In genomic region chr10:49184642-49185111, GRCh38 we compare ENCODE assay signal across 15 cellular contexts. TPM values are rescaled to one million over a fixed set of nuclear protein-coding genes. Genes with fewer than 3 reads are reported as not detected.
DNase-seq lines count a peak whose midpoint lies in the region; ATAC-seq and TF ChIP-seq lines count a peak whose summit lies in the region.
"Had no signal": no experiment of that assay in that cellular context is flagged by ENCODE, and none has a peak within 500 bp of the region (broad histone marks: within the 10 kb centered on the region; RNA-seq: fewer than 3 reads in every experiment).

No MANE protein-coding gene starts in this region.

- H3K36me3 Mint-ChIP-seq in activated T-helper 2 cell treated with anti-CD3 and anti-CD28 coated beads, Interferon-gamma antibody, Interleukin-2, Interleukin-4, amounts not matched to agents 10 μg/mL and 5 μg/mL and 100 μg/mL, durations not matched to agents 14 hours and 24 hours and 36 hours (ENCODE audit: low read depth): peaks cover 66% of the 10 kb centered on the region
- peaks cover 89% of the 10 kb centered on the region for H3K36me3 Mint-ChIP-seq in stimulated activated effector memory CD8-positive, alpha-beta T cell treated with anti-CD3 and anti-CD28 coated beads, Interleukin-12 subunit alpha, Interleukin-12 subunit beta, amount 100 ng/mL, for 72 hours

- H3K4me1 ChIP-seq in BE2C: 0 out of 2 replicates have a peak, but pooled peaks cover 3% of the 10 kb centered on the region
- H3K4me1 ChIP-seq in smooth muscle cell (ENCODE audit: low read depth): no peaks in the 10 kb centered on the region

- H3F3A ChIP-seq in smooth muscle cell (ENCODE audit: low read depth): no peaks in the 10 kb centered on the region

- H3K27ac ChIP-seq in smooth muscle cell (ENCODE audit: low read depth) (no peak overlapping the region), RWPE1 (no peak overlapping the region)
- H3K27ac ChIP-seq: HL-60 had no signal

- no peak overlapping the region for H3K4me2 ChIP-seq in smooth muscle cell

- H3K4me3 Mint-ChIP-seq in activated T-helper 2 cell treated with anti-CD3 and anti-CD28 coated beads, Interferon-gamma antibody, Interleukin-2, Interleukin-4, amounts not matched to agents 10 μg/mL and 5 μg/mL and 100 μg/mL, durations not matched to agents 14 hours and 24 hours and 36 hours (ENCODE audit: low read depth): peak overlapping the region; percentile 69
- H3K4me3 Mint-ChIP-seq in stimulated activated effector memory CD8-positive, alpha-beta T cell treated with anti-CD3 and anti-CD28 coated beads, Interleukin-12 subunit alpha, Interleukin-12 subunit beta, amount 100 ng/mL, for 72 hours: peak overlapping the region; percentile 79

- no peaks in the 10 kb centered on the region for H3K79me2 ChIP-seq in smooth muscle cell (ENCODE audit: low read depth)

- H3K27me3 Mint-ChIP-seq in activated T-helper 2 cell treated with anti-CD3 and anti-CD28 coated beads, Interferon-gamma antibody, Interleukin-2, Interleukin-4, amounts not matched to agents 10 μg/mL and 5 μg/mL and 100 μg/mL, durations not matched to agents 14 hours and 24 hours and 36 hours (ENCODE audit: low read depth): no peaks in the 10 kb centered on the region

- no peak for ATAC-seq in stimulated activated effector memory CD8-positive, alpha-beta T cell treated with anti-CD3 and anti-CD28 coated beads, Interleukin-12 subunit alpha, Interleukin-12 subunit beta, amount 100 ng/mL, for 72 hours

- peak; percentile 6 for DNase-seq in activated T-cell treated with anti-CD3 and anti-CD28 coated beads, Interleukin-2, amount 50 U/mL, for 1 hour
- DNase-seq in activated T-cell treated with anti-CD3 and anti-CD28 coated beads, Interleukin-2, amount 50 U/mL, for 48 hours: no peak
- DNase-seq in Jurkat, Clone E6-1 (ENCODE audit: low read depth, low spot score): peak; percentile 5
- no peak for DNase-seq in activated T-helper 2 cell treated with anti-CD3 and anti-CD28 coated beads, Interferon-gamma antibody, Interleukin-2, Interleukin-4, amounts not matched to agents 10 μg/mL and 5 μg/mL and 100 μg/mL, durations not matched to agents 14 hours and 24 hours and 36 hours (ENCODE audit: low spot score)
- peak in 1 of 2 donors; percentile 64 for DNase-seq in stimulated activated effector memory CD8-positive, alpha-beta T cell treated with anti-CD3 and anti-CD28 coated beads, Interleukin-12 subunit alpha, Interleukin-12 subunit beta, amount 100 ng/mL, for 72 hours (ENCODE audit: low spot score in 2 of 2)
- DNase-seq in BE2C (no peak), smooth muscle cell (lab: John Stamatoyannopoulos, UW; ENCODE audit: unreplicated experiment) (no peak), RWPE1 (ENCODE audit: low spot score) (no peak)
- DNase-seq: DMS79 treated with DMSO at 0.1 percent for 48 hours; foreskin fibroblast; stimulated activated CD4-positive, alpha-beta T cell treated with anti-CD3 and anti-CD28 coated beads, Interleukin-12 subunit alpha, Interleukin-12 subunit beta, amount 100 ng/mL, for 4 hours; upper lobe of left lung had no signal

- 70% methylated on average over 6 of the region's 6 CpGs for WGBS in smooth muscle cell (ENCODE audit: low lambda C conversion rate)

- no peak overlapping the region for H3K9ac ChIP-seq in smooth muscle cell (ENCODE audit: low read depth)

- no peaks in the 10 kb centered on the region for H3K9me3 Mint-ChIP-seq in activated T-helper 2 cell treated with anti-CD3 and anti-CD28 coated beads, Interferon-gamma antibody, Interleukin-2, Interleukin-4, amounts not matched to agents 10 μg/mL and 5 μg/mL and 100 μg/mL, durations not matched to agents 14 hours and 24 hours and 36 hours
- H3K9me3 Mint-ChIP-seq in stimulated activated effector memory CD8-positive, alpha-beta T cell treated with anti-CD3 and anti-CD28 coated beads, Interleukin-12 subunit alpha, Interleukin-12 subunit beta, amount 100 ng/mL, for 72 hours: no peaks in the 10 kb centered on the region

- TF ChIP-seq CTCF in BE2C (IDR thresholded peaks at IDR 0.05; ENCODE audit: low read depth, low read length) (no peak), smooth muscle cell (IDR thresholded peaks at IDR 0.05; ENCODE audit: borderline replicate concordance, insufficient read depth, poor library complexity, severe bottlenecking) (no peak), RWPE1 (conservative IDR thresholded peaks at IDR 0.05; ENCODE audit: low read depth) (no peak)

- H3K4me1 Mint-ChIP-seq in activated T-helper 2 cell treated with anti-CD3 and anti-CD28 coated beads, Interferon-gamma antibody, Interleukin-2, Interleukin-4, amounts not matched to agents 10 μg/mL and 5 μg/mL and 100 μg/mL, durations not matched to agents 14 hours and 24 hours and 36 hours (ENCODE audit: low read depth): peaks cover 89% of the 10 kb centered on the region
- peaks cover 63% of the 10 kb centered on the region for H3K4me1 Mint-ChIP-seq in stimulated activated effector memory CD8-positive, alpha-beta T cell treated with anti-CD3 and anti-CD28 coated beads, Interleukin-12 subunit alpha, Interleukin-12 subunit beta, amount 100 ng/mL, for 72 hours

- no peaks in the 10 kb centered on the region for H3K27me3 ChIP-seq in BE2C
- peaks cover 4% of the 10 kb centered on the region for H3K27me3 ChIP-seq in smooth muscle cell (ENCODE audit: low read depth)
- H3K27me3 ChIP-seq: upper lobe of left lung had no signal

- CTCF ChIA-PET in RWPE1 (lab: Yijun Ruan, JAX): no interaction called here

- no peak overlapping the region for H2AFZ ChIP-seq in smooth muscle cell (ENCODE audit: low read depth)

- no peak overlapping the region for H3K4me3 ChIP-seq in Jurkat, Clone E6-1 (ENCODE audit: low read length)
- no peak overlapping the region for H3K4me3 ChIP-seq in BE2C (ENCODE audit: low read depth, low read length)
- H3K4me3 ChIP-seq in smooth muscle cell: no peak overlapping the region
- H3K4me3 ChIP-seq: upper lobe of left lung had no signal

- H3K36me3 ChIP-seq in BE2C (no peaks in the 10 kb centered on the region), smooth muscle cell (ENCODE audit: low read depth) (no peaks in the 10 kb centered on the region)
- H3K36me3 ChIP-seq: upper lobe of left lung had no signal

- H3K27ac Mint-ChIP-seq in activated T-helper 2 cell treated with anti-CD3 and anti-CD28 coated beads, Interferon-gamma antibody, Interleukin-2, Interleukin-4, amounts not matched to agents 10 μg/mL and 5 μg/mL and 100 μg/mL, durations not matched to agents 14 hours and 24 hours and 36 hours: peak overlapping the region; percentile 87
- peak overlapping the region; percentile 95 for H3K27ac Mint-ChIP-seq in stimulated activated effector memory CD8-positive, alpha-beta T cell treated with anti-CD3 and anti-CD28 coated beads, Interleukin-12 subunit alpha, Interleukin-12 subunit beta, amount 100 ng/mL, for 72 hours

- no peaks in the 10 kb centered on the region for H4K20me1 ChIP-seq in smooth muscle cell (ENCODE audit: low read depth)

- intact Hi-C loops in activated T-helper 2 cell treated with anti-CD3 and anti-CD28 coated beads, Interferon-gamma antibody, Interleukin-2, Interleukin-4, amounts not matched to agents 10 μg/mL and 5 μg/mL and 100 μg/mL, durations not matched to agents 14 hours and 24 hours and 36 hours (cut with micrococcal nuclease): loop anchor here (5.0 to 10.0 kb wide), 2 partner anchors 353 to 1450 kb away; partner anchors contain the start of gene ERCC6

- POLR2A ChIA-PET in RWPE1 (lab: Yijun Ruan, JAX; ENCODE audit: low non-redundant PET): no interaction called here

- H3K9me3 ChIP-seq in BE2C (no peaks in the 10 kb centered on the region), smooth muscle cell (replicated peaks; ENCODE audit: low read depth) (no peaks in the 10 kb centered on the region)
- H3K9me3 ChIP-seq: upper lobe of left lung had no signal

RNA-seq across cellular contexts. Expression of gene TMEM273, which starts 3.5 kb away (rescaled TPM):
- polyA plus RNA-seq in Jurkat, Clone E6-1 (2012; ENCODE audit: insufficient read depth, insufficient read length): not detected
- 53.2 and 58.4 TPM in 2 replicates for total RNA-seq in activated T-helper 2 cell treated with anti-CD3 and anti-CD28 coated beads, Interferon-gamma antibody, Interleukin-2, Interleukin-4, amounts not matched to agents 10 μg/mL and 5 μg/mL and 100 μg/mL, durations not matched to agents 14 hours and 24 hours and 36 hours
- 18.5 TPM for polyA plus RNA-seq in BE2C (2012; ENCODE audit: insufficient read depth, insufficient read length, low read depth)
- 0.09 TPM in 1 of 2 replicates, not detected in the other for total RNA-seq in smooth muscle cell
- polyA plus RNA-seq in smooth muscle cell: not detected in 2 replicates
- polyA plus RNA-seq: AG04450 had no signal

RNA-seq across cellular contexts. Expression of gene FAM170B, which starts 50.9 kb away (rescaled TPM):
- not detected for polyA plus RNA-seq in Jurkat, Clone E6-1 (2012; ENCODE audit: insufficient read depth, insufficient read length)
- not detected in 2 replicates for total RNA-seq in activated T-helper 2 cell treated with anti-CD3 and anti-CD28 coated beads, Interferon-gamma antibody, Interleukin-2, Interleukin-4, amounts not matched to agents 10 μg/mL and 5 μg/mL and 100 μg/mL, durations not matched to agents 14 hours and 24 hours and 36 hours
- not detected for polyA plus RNA-seq in BE2C (2012; ENCODE audit: insufficient read depth, insufficient read length, low read depth)
- not detected in 2 replicates for total RNA-seq in smooth muscle cell
- not detected in 2 replicates for polyA plus RNA-seq in smooth muscle cell
- total RNA-seq: H4 had no signal
- polyA plus RNA-seq: AG04450 had no signal

Comparison
In these comparisons a context has a peak if more than half of its experiments do, and no peak if none do; other contexts are left out.
1. DNase-seq: peak in activated T-cell treated with anti-CD3 and anti-CD28 coated beads, Interleukin-2, amount 50 U/mL, for 1 hour (single experiment) and Jurkat, Clone E6-1 (single experiment); none in activated T-cell treated with anti-CD3 and anti-CD28 coated beads, Interleukin-2, amount 50 U/mL, for 48 hours (0 of 2), activated T-helper 2 cell treated with anti-CD3 and anti-CD28 coated beads, Interferon-gamma antibody, Interleukin-2, Interleukin-4, amounts not matched to agents 10 μg/mL and 5 μg/mL and 100 μg/mL, durations not matched to agents 14 hours and 24 hours and 36 hours (single experiment), BE2C (single experiment), smooth muscle cell (single experiment) and RWPE1 (single experiment).
2. RNA of gene TMEM273, which starts 3.5 kb away (total RNA-seq): 53.2 to 58.4 TPM in activated T-helper 2 cell treated with anti-CD3 and anti-CD28 coated beads, Interferon-gamma antibody, Interleukin-2, Interleukin-4, amounts not matched to agents 10 μg/mL and 5 μg/mL and 100 μg/mL, durations not matched to agents 14 hours and 24 hours and 36 hours; 0.09 TPM in smooth muscle cell; every median in the first group is over 10 times any median in the second.